In genomic region chr2:54859997-54860701, GRCh38 we compare ENCODE assay signal across 11 cellular contexts.
A peak's percentile ranks its signal among the peaks of the same experiment; 100 is the strongest.
DNase-seq lines count a peak whose midpoint lies in the region; ATAC-seq, FAIRE-seq and TF ChIP-seq lines count a peak whose summit lies in the region.
"Had no signal": no experiment of that assay in that cellular context is flagged by ENCODE, and none has a peak within 500 bp of the region (broad histone marks: within the 10 kb centered on the region; RNA-seq: fewer than 3 reads in every experiment).

No MANE protein-coding gene starts in this region.

- TF ChIP-seq CTCF in AG10803 (conservative IDR thresholded peaks at IDR 0.05; ENCODE audit: low read length) = no peak

- ATAC-seq in activated CD4-positive, CD25-positive, alpha-beta regulatory T cell treated with anti-CD3 and anti-CD28 coated beads, Interleukin-2, amount 50 U/mL, for 24 hours = no peak

- DNase-seq in AG10803 (ENCODE audit: low read depth) = peak; percentile 82
- peak; percentile 88 for DNase-seq in HTR-8/SVneo (ENCODE audit: insufficient read length, low spot score)
- DNase-seq in amniotic epithelial cell (ENCODE audit: low read depth) = peak; percentile 90
- DNase-seq in kidney tubule cell (ENCODE audit: low spot score) = peak; percentile 95
- DNase-seq in NCI-H2107 (lab: John Stamatoyannopoulos, UW) = no peak
- no peak for DNase-seq in 8988T
- DNase-seq in NCI-H2107 treated with DMSO at 0.1 percent for 48 hours (lab: John Stamatoyannopoulos, UW; ENCODE audit: unreplicated experiment) = no peak
- DNase-seq: anterior cingulate cortex, esophagus squamous epithelium, NCI-H1105 had no signal

- peak; percentile 69 for FAIRE-seq in HTR-8/SVneo (lab: Jason Lieb, UNC)

- no peak overlapping the region for H3K4me3 ChIP-seq in AG10803 (ENCODE audit: low read length)
- H3K4me3 ChIP-seq: esophagus squamous epithelium had no signal

Comparison
In these comparisons a context has a peak if more than half of its experiments do, and no peak if none do; other contexts are left out.
1. DNase-seq: peak in AG10803 (single experiment), HTR-8/SVneo (single experiment), amniotic epithelial cell (single experiment) and kidney tubule cell (single experiment); none in NCI-H2107 (single experiment), 8988T (single experiment) and NCI-H2107 treated with DMSO at 0.1 percent for 48 hours (single experiment).